Comparison of ENCODE assay signal across 17 cellular contexts in the genomic region with DNA sequence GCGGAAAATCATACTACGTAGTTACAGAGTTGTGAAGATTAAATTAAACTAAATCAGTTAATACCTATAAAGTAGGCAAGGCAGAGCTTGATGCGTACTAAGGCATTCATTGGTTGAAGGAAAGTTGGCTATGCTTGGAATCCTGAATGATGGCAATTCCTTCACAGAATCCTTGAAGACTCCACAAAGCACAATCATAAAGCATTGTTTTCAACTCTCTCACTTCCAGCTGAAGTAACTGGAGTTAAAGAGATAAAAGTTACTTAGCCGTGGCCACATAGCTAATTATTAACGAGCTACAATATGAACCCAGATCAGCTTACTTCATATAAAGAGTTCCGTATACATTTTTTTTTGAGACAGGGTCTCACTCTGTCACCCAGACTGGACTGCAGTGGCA.
"Had no signal": no experiment of that assay in that cellular context is flagged by ENCODE, and none has a peak within 500 bp of the region (broad histone marks: within the 10 kb centered on the region; RNA-seq: fewer than 3 reads in every experiment).

No MANE protein-coding gene starts in this region.

- H3K4me3 ChIP-seq: esophagus muscularis mucosa, gastroesophageal sphincter, left ventricle myocardium inferior, lower lobe of right lung, psoas muscle, right atrium auricular region, smooth muscle cell had no signal

- H3K27ac ChIP-seq: esophagus muscularis mucosa, gastroesophageal sphincter, left ventricle myocardium inferior, lower lobe of right lung, psoas muscle, right atrium auricular region had no signal

- H3K27me3 Mint-ChIP-seq: memory B cell had no signal

- H3K4me1 Mint-ChIP-seq: memory B cell had no signal

- H3K4me3 Mint-ChIP-seq: memory B cell, nephron progenitor cell had no signal

- H3K9me3 ChIP-seq: esophagus muscularis mucosa, gastroesophageal sphincter, left ventricle myocardium inferior, lower lobe of right lung, psoas muscle, right atrium auricular region had no signal

- ATAC-seq: gastroesophageal sphincter, lower lobe of right lung, psoas muscle had no signal

- H3K27ac Mint-ChIP-seq: memory B cell, nephron progenitor cell had no signal

- H3K36me3 ChIP-seq: esophagus muscularis mucosa, gastroesophageal sphincter, left ventricle myocardium inferior, lower lobe of right lung, right atrium auricular region had no signal

- H3K4me1 ChIP-seq: esophagus muscularis mucosa, gastroesophageal sphincter, left ventricle myocardium inferior, lower lobe of right lung, psoas muscle, right atrium auricular region had no signal

- H3K27me3 ChIP-seq: esophagus muscularis mucosa, gastroesophageal sphincter, right atrium auricular region had no signal

- DNase-seq: effector memory CD4-positive, alpha-beta T cell; kidney; left ventricle myocardium inferior; lower lobe of right lung; midbrain; nephron progenitor cell; psoas muscle; stimulated activated CD4-positive, alpha-beta T cell treated with anti-CD3 and anti-CD28 coated beads, Interleukin-2, amount 100 ng/mL, for 48 hours; stimulated activated naive CD4-positive, alpha-beta T cell treated with Interleukin-2 at 50 U/mL for 16 hours; trophoblast cell had no signal

- H3K36me3 Mint-ChIP-seq: memory B cell had no signal

- FAIRE-seq: endometrium, kidney, urothelium cell line had no signal
